Comparison of ENCODE assay signal across 1 cellular context in the genomic region with DNA sequence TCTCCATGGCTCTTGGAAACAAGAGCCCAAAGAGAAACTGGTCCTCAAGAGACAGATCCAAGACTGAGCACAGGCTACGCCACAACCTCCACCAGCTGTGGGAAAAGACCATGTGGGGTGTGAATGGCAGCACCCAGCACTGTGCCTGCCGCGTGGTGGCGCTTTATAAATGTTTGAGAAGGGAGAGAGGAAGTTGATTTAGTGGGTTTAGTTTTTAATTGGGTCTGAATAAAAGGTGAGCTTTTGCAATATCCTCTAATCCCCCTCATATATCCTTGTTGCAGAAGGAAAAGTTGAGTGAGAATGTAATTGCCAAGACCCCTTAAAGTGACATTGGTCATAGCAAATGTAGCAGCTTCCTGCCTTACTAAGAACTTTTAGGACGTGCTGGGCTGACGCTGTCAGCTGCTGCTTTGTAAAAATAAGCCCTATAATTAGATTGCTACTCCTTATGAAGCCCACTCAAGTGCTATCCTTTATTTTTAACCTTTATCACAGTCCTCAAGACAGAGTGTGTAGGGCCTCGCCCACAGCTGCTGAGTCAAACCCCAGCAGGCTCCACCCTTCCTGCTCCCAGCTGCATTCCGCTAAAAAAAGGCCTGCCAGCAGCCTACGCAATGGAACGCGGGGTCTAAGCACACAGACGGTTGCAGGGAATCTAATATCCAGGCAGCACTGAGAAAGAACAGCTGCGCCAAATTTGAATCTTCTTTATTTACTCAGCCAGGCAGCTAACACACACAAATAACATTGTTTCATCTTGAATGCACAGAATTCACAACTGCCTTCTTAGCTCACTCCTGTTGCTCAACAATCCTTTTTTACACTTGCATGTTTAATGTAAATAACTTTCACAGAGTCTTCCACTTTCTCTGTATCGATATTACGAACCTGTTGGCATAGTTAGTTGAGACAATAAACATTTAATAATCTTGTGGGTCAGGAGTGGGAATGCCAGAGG.
TF ChIP-seq lines count a peak whose summit lies in the region.

No MANE protein-coding gene starts in this region.

TF ChIP-seq in liver, 16 proteins besides CTCF, POLR2A, EP300 and RAD21 (continued from another document):
- TF ChIP-seq JUND (IDR thresholded peaks at IDR 0.05): peak in 1 of 2 donors; percentile 11
- TF ChIP-seq, protein P1, sequence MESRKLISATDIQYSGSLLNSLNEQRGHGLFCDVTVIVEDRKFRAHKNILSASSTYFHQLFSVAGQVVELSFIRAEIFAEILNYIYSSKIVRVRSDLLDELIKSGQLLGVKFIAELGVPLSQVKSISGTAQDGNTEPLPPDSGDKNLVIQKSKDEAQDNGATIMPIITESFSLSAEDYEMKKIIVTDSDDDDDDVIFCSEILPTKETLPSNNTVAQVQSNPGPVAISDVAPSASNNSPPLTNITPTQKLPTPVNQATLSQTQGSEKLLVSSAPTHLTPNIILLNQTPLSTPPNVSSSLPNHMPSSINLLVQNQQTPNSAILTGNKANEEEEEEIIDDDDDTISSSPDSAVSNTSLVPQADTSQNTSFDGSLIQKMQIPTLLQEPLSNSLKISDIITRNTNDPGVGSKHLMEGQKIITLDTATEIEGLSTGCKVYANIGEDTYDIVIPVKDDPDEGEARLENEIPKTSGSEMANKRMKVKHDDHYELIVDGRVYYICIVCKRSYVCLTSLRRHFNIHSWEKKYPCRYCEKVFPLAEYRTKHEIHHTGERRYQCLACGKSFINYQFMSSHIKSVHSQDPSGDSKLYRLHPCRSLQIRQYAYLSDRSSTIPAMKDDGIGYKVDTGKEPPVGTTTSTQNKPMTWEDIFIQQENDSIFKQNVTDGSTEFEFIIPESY (IDR thresholded peaks at IDR 0.05): no peak
- TF ChIP-seq RXRA (IDR thresholded peaks at IDR 0.05): peak in 1 of 2 donors; percentile 44
